8 cellular contexts compared by ENCODE assay signal in the genomic region with DNA sequence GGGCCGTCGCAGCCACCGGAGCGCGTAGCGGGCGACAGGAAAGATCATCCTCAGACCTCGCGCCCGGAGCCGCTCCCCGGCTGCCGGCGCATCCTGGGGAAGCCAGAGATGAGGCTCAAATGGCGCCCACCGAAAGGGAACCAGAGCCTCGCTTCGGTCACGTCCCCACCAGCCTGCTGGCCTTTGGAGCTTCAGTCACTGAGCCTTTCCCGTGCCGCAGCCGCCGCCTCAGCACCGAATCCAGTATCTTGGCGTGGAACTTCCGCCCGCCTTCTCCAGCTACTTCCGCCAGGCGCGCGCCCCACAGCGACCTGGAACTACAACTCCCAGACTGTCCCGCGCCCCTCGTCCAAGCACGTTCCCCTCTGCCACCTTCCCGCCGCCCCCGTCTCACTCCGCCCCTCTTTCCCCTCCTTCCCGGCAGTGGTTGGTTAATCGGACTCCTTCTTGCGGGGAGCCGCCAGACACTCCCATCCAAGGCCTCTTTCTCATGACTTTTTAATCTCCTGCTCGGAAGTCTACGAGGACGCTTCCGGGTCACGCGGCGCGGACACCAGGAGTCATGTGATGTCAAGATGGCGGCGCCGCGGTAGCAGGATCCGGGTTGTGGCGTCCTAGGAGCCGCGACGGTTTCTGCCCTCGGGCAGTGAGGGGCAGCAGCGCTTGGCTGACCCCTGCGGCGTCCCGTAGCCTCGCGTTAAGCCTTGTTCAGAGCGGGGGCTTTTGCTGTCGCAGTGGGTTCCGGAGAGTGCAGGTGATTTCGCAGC. TPM values are rescaled to one million over a fixed set of nuclear protein-coding genes. Genes with fewer than 3 reads are reported as not detected.
DNase-seq lines count a peak whose midpoint lies in the region; ATAC-seq and TF ChIP-seq lines count a peak whose summit lies in the region.

A gene with protein sequence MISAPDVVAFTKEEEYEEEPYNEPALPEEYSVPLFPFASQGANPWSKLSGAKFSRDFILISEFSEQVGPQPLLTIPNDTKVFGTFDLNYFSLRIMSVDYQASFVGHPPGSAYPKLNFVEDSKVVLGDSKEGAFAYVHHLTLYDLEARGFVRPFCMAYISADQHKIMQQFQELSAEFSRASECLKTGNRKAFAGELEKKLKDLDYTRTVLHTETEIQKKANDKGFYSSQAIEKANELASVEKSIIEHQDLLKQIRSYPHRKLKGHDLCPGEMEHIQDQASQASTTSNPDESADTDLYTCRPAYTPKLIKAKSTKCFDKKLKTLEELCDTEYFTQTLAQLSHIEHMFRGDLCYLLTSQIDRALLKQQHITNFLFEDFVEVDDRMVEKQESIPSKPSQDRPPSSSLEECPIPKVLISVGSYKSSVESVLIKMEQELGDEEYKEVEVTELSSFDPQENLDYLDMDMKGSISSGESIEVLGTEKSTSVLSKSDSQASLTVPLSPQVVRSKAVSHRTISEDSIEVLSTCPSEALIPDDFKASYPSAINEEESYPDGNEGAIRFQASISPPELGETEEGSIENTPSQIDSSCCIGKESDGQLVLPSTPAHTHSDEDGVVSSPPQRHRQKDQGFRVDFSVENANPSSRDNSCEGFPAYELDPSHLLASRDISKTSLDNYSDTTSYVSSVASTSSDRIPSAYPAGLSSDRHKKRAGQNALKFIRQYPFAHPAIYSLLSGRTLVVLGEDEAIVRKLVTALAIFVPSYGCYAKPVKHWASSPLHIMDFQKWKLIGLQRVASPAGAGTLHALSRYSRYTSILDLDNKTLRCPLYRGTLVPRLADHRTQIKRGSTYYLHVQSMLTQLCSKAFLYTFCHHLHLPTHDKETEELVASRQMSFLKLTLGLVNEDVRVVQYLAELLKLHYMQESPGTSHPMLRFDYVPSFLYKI (plus strand): TSS at position 563 of the 767 bp plus-strand sequence. CDS start 497 bp downstream, outside the sequence.
A gene with protein sequence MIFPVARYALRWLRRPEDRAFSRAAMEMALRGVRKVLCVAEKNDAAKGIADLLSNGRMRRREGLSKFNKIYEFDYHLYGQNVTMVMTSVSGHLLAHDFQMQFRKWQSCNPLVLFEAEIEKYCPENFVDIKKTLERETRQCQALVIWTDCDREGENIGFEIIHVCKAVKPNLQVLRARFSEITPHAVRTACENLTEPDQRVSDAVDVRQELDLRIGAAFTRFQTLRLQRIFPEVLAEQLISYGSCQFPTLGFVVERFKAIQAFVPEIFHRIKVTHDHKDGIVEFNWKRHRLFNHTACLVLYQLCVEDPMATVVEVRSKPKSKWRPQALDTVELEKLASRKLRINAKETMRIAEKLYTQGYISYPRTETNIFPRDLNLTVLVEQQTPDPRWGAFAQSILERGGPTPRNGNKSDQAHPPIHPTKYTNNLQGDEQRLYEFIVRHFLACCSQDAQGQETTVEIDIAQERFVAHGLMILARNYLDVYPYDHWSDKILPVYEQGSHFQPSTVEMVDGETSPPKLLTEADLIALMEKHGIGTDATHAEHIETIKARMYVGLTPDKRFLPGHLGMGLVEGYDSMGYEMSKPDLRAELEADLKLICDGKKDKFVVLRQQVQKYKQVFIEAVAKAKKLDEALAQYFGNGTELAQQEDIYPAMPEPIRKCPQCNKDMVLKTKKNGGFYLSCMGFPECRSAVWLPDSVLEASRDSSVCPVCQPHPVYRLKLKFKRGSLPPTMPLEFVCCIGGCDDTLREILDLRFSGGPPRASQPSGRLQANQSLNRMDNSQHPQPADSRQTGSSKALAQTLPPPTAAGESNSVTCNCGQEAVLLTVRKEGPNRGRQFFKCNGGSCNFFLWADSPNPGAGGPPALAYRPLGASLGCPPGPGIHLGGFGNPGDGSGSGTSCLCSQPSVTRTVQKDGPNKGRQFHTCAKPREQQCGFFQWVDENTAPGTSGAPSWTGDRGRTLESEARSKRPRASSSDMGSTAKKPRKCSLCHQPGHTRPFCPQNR (minus strand): TSS at position 264 of the 767 bp plus-strand sequence. CDS start 216 bp downstream, at position 48.

- H3K36me3 ChIP-seq in ovary (no peaks in the 10 kb centered on the region), thyroid gland (peaks cover 10 to 11% of the 10 kb centered on the region in 2 donors)

- H3K4me3 ChIP-seq in GM12864 (ENCODE audit: low read depth, low read length) (peak within 1 kb of the TSS; percentile 93), ovary (peak within 1 kb of the TSS; percentile 65), thyroid gland (replicated peaks in 1 of 3) (peak within 1 kb of the TSS; percentile 50 to 90 (median 83))

- H3K27me3 ChIP-seq in ovary: no peaks in the 10 kb centered on the region
- H3K27me3 ChIP-seq in thyroid gland: no peaks in the 10 kb centered on the region

- H3K9me3 ChIP-seq in ovary (no peaks in the 10 kb centered on the region), thyroid gland (no peaks in the 10 kb centered on the region)

- peak; percentile 88 for TF ChIP-seq EP300 in ovary (IDR thresholded peaks at IDR 0.05)

- 0% methylated on average over 71 to 72 of the region's 72 CpGs for WGBS in ovary, 3 donors
- 0 to 1% methylated on average over 47 of the region's 72 CpGs for WGBS in thyroid gland, 2 donors

- peak within 1 kb of the TSS; percentile 54 to 73 for H3K27ac ChIP-seq in ovary
- peak within 1 kb of the TSS; percentile 69 to 87 (median 73) for H3K27ac ChIP-seq in thyroid gland

- TF ChIP-seq CTCF in GM12864 (IDR thresholded peaks at IDR 0.05; ENCODE audit: low read depth, low read length, missing control alignments) (no peak), ovary (IDR thresholded peaks at IDR 0.05) (peak in 2 of 3 donors; percentile 34 to 51), thyroid gland (IDR thresholded peaks at IDR 0.05) (peak in 1 of 6 experiments; percentile 21)

- TF ChIP-seq POLR2A in ovary (IDR thresholded peaks at IDR 0.05): no peak
- peak in 1 of 2 donors; percentile 63 for TF ChIP-seq POLR2A in thyroid gland (IDR thresholded peaks at IDR 0.05)

- ATAC-seq in HG02759 (IDR thresholded peaks at IDR 0.05; ENCODE audit: unreplicated experiment): peak; percentile 87
- ATAC-seq in Right ventricle myocardium inferior: peak; percentile 98

- DNase-seq in GM12864 (ENCODE audit: low read depth): peak; percentile 87
- peak; percentile 93 to 96 (median 94) for DNase-seq in NCI-H1417 (lab: John Stamatoyannopoulos, UW)
- peak; percentile 100 for DNase-seq in SW 1271 (lab: John Stamatoyannopoulos, UW)
- DNase-seq in activated naive CD8-positive, alpha-beta T cell treated with anti-CD3 and anti-CD28 coated beads, Interleukin-2, amount 50 U/mL, for 16 hours (ENCODE audit: low read depth, low spot score): peak; percentile 99
- DNase-seq in Right ventricle myocardium inferior (ENCODE audit: missing footprints): peak; percentile 99
- DNase-seq in ovary: peak; percentile 95 to 98 (median 96)
- DNase-seq in thyroid gland: peak; percentile 99

- H3K4me1 ChIP-seq in ovary (ENCODE audit: insufficient read depth) (peaks cover 20% of the 10 kb centered on the region), thyroid gland (peaks cover 30 to 52% of the 10 kb centered on the region in 2 donors)

- intact Hi-C loops in Right ventricle myocardium inferior (cut with DNase I): loop anchor here (2.0 to 5.0 kb wide), 2 partner anchors 54 to 93 kb away; partner anchors contain the start of gene MIEF2
- intact Hi-C loops in ovary (cut with DNase I): no loop called here
- intact Hi-C loops in thyroid gland (cut with DNase I): loop anchor here (5.0 kb wide), 1 partner anchor 58 kb away; the partner anchor contains the start of gene FLII

RNA-seq across cellular contexts. Expression of the first gene that starts in this region (rescaled TPM):
- 11.8 TPM for total RNA-seq in Right ventricle myocardium inferior
- 10 to 100 TPM in 5 of 7 donors, 1 to 10 TPM in 2; 7.1 to 16.7 (median 14.0) TPM for total RNA-seq in ovary
- polyA plus RNA-seq in ovary: 10 to 100 TPM in 1 of 2 donors, 1 to 10 TPM in 1; 8.8 to 13.2 TPM
- 10 to 100 TPM; 16.7 to 28.3 (median 19.6) TPM for total RNA-seq in thyroid gland

RNA-seq across cellular contexts. Expression of the second gene that starts in this region (rescaled TPM):
- total RNA-seq in Right ventricle myocardium inferior (10.4 TPM), ovary (10 to 100 TPM; 19.6 to 35.7 (median 22.2) TPM), thyroid gland (10 to 100 TPM; 31.3 to 34.5 (median 32.5) TPM)
- 10 to 100 TPM; 12.6 to 19.9 TPM for polyA plus RNA-seq in ovary

Comparison
In these comparisons a context has a peak if more than half of its experiments do, and no peak if none do; other contexts are left out.
1. Peak in every context shown above with its lines: DNase-seq, ATAC-seq, H3K4me3 ChIP-seq and H3K27ac ChIP-seq.
2. intact Hi-C loops: an anchor here in Right ventricle myocardium inferior (2.0 to 5.0 kb wide) and thyroid gland (5.0 kb wide); none called in ovary.